8 cellular contexts compared by ENCODE assay signal in the genomic region with DNA sequence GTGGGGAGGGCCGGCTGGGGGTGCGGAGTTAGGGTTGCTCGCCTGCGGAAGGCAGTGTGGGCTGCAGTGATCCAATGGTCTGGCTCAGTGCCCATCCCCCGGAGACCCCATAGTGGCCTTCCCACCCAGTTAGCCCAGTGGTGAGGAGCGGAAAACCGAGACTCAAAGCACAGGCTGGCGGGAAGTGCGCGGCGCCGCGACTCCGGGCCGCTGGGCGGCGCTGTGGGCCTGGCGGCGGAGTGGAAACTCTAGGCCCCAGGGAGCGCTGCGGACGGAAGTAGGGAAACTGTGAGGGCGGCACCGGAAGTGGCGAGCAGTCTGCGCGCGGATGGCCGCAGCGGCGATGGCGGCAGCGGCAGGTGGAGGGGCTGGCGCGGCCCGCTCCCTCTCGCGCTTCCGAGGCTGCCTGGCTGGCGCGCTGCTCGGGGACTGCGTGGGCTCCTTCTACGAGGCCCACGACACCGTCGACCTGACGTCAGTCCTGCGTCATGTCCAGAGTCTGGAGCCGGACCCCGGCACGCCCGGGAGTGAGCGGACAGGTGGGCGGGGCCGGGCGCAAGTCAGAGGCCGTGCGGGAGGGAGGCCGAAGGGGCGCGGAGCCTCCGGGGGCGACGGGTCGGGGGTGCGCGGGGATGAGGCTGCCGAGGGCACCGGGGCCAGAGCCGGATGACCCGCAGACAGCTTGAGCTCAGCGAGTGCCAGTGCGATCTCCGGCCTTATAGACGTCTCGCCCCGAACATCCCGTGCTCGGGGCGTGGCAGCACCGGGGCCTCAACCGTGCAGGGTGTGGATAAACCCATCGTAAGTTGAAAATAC. TPM values are rescaled to one million over a fixed set of nuclear protein-coding genes. Genes with fewer than 3 reads are reported as not detected.
DNase-seq lines count a peak whose midpoint lies in the region; ATAC-seq and TF ChIP-seq lines count a peak whose summit lies in the region.

A gene with protein sequence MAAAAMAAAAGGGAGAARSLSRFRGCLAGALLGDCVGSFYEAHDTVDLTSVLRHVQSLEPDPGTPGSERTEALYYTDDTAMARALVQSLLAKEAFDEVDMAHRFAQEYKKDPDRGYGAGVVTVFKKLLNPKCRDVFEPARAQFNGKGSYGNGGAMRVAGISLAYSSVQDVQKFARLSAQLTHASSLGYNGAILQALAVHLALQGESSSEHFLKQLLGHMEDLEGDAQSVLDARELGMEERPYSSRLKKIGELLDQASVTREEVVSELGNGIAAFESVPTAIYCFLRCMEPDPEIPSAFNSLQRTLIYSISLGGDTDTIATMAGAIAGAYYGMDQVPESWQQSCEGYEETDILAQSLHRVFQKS (plus strand): TSS at position 316 of the 816 bp plus-strand sequence. CDS start 13 bp downstream, at position 329.

- peaks cover 23% of the 10 kb centered on the region for H3K4me1 Mint-ChIP-seq in CD4-positive, alpha-beta T cell (ENCODE audit: low read depth)

- TF ChIP-seq CTCF in CD4-positive, alpha-beta T cell (IDR thresholded peaks at IDR 0.05), result peak; percentile 96
- peak; percentile 97 for TF ChIP-seq CTCF in liver (IDR thresholded peaks at IDR 0.05; ENCODE audit: low read depth, low read length, missing input control)

- peaks cover 38% of the 10 kb centered on the region for H3K36me3 Mint-ChIP-seq in CD4-positive, alpha-beta T cell (ENCODE audit: low read depth)

- POLR2A ChIA-PET in CD4-positive, alpha-beta T cell (lab: Charles Lee), result interaction anchor here (1.2 to 1.6 kb wide), 3 partner anchors 71 to 158 kb away, joined by 4 to 9 read pairs (median 5); a partner anchor contains a TSS

- intact Hi-C loops in CD4-positive, alpha-beta T cell (cut with DNase I, micrococcal nuclease), result loop anchor here in 1 of 2 experiments (1.0 to 10.0 kb wide), 7 partner anchors 61 to 1774 kb away; a partner anchor contains a TSS

- peak within 1 kb of the TSS; percentile 79 to 95 (median 86) for H3K4me3 ChIP-seq in liver (ENCODE audit: low read depth in 1 of 3, low read length in 3 of 3)

- peak within 1 kb of the TSS; percentile 86 for H3K27ac Mint-ChIP-seq in CD4-positive, alpha-beta T cell

- no peaks in the 10 kb centered on the region for H3K9me3 Mint-ChIP-seq in CD4-positive, alpha-beta T cell

- no peaks in the 10 kb centered on the region for H3K9me3 ChIP-seq in CD4-positive, alpha-beta T cell (ENCODE audit: control insufficient read depth, low read length)
- no peaks in the 10 kb centered on the region for H3K9me3 ChIP-seq in liver (ENCODE audit: control insufficient read depth in 4 of 4, low read length in 3 of 4)

- CTCF ChIA-PET in CD4-positive, alpha-beta T cell (lab: Charles Lee), result interaction anchor here (0.6 kb wide), 2 partner anchors 11 to 61 kb away, joined by 3 read pairs; no protein-coding TSS in a partner anchor

- peak; percentile 88 for ATAC-seq in CD4-positive, alpha-beta T cell (ENCODE audit: poor library complexity)
- peak; percentile 83 for ATAC-seq in GM19395 (IDR thresholded peaks at IDR 0.05; ENCODE audit: unreplicated experiment)
- peak; percentile 48 for ATAC-seq in HG03558 (IDR thresholded peaks at IDR 0.05; ENCODE audit: extremely low read depth, unreplicated experiment)

- H3K9ac ChIP-seq in liver (ENCODE audit: low read depth in 1 of 2, low read length in 2 of 2), result peak within 1 kb of the TSS; percentile 45 to 67

- peaks cover 14% of the 10 kb centered on the region for H3K27me3 ChIP-seq in CD4-positive, alpha-beta T cell (ENCODE audit: control insufficient read depth, insufficient read depth, low read length)
- no peaks in the 10 kb centered on the region for H3K27me3 ChIP-seq in liver (ENCODE audit: control insufficient read depth in 4 of 4, insufficient read depth in 4 of 4, low read length in 3 of 4)

- peak within 1 kb of the TSS; percentile 93 for H3K4me3 Mint-ChIP-seq in CD4-positive, alpha-beta T cell

- H3K36me3 ChIP-seq in liver (ENCODE audit: control insufficient read depth in 4 of 4, insufficient read depth in 3 of 4, low read depth in 1 of 4, low read length in 3 of 4), result peaks cover 3 to 22% (median 20%) of the 10 kb centered on the region in 4 donors

- peak; percentile 83 to 91 (median 88) for DNase-seq in CD4-positive, alpha-beta T cell
- DNase-seq in NCI-H748 (lab: John Stamatoyannopoulos, UW; ENCODE audit: unreplicated experiment) (peak; percentile 86), dermis blood vessel endothelial cell (peak; percentile 95)
- DNase-seq in activated CD4-positive, alpha-beta T cell treated with anti-CD3 and anti-CD28 coated beads, Interleukin-2, amount 50 U/mL, for 4 hours, result peak; percentile 83 to 85
- DNase-seq in stimulated activated CD4-positive, alpha-beta T cell treated with anti-CD3 and anti-CD28 coated beads, Interleukin-4, amount 100 ng/mL, for 1 hour, result peak; percentile 90

- peaks cover 8 to 15% (median 11%) of the 10 kb centered on the region in 4 donors for H3K4me1 ChIP-seq in liver (ENCODE audit: control insufficient read depth in 4 of 4, insufficient read depth in 4 of 4, low read length in 3 of 4)

- peaks cover 21% of the 10 kb centered on the region for H3K27me3 Mint-ChIP-seq in CD4-positive, alpha-beta T cell

- TF ChIP-seq RAD21 in liver (IDR thresholded peaks at IDR 0.05), result peak in 1 of 2 donors; percentile 72

- H3K27ac ChIP-seq in CD4-positive, alpha-beta T cell (ENCODE audit: low read depth, low read length), result peak within 1 kb of the TSS; percentile 83
- peak within 1 kb of the TSS; percentile 79 to 87 for H3K27ac ChIP-seq in liver (ENCODE audit: low read depth in 1 of 2, low read length in 2 of 2)

- 1% methylated on average over 84 of the region's 84 CpGs for WGBS in liver

TF ChIP-seq in liver, 16 proteins besides CTCF, POLR2A, EP300 and RAD21:
- TF ChIP-seq, protein P1, sequence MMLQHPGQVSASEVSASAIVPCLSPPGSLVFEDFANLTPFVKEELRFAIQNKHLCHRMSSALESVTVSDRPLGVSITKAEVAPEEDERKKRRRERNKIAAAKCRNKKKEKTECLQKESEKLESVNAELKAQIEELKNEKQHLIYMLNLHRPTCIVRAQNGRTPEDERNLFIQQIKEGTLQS (IDR thresholded peaks at IDR 0.05), result no peak
- peak; percentile 44 for TF ChIP-seq FOXA1 (IDR thresholded peaks at IDR 0.05)
- TF ChIP-seq SP1 (IDR thresholded peaks at IDR 0.05), result peak; percentile 37
- no peak for TF ChIP-seq FOXA2 (IDR thresholded peaks at IDR 0.05)
- peak; percentile 83 to 95 for TF ChIP-seq GABPA (IDR thresholded peaks at IDR 0.05 in 1 of 2, conservative IDR thresholded peaks at IDR 0.05 in 1 of 2)
- peak; percentile 91 for TF ChIP-seq YY1 (IDR thresholded peaks at IDR 0.05)
- TF ChIP-seq, protein P2, sequence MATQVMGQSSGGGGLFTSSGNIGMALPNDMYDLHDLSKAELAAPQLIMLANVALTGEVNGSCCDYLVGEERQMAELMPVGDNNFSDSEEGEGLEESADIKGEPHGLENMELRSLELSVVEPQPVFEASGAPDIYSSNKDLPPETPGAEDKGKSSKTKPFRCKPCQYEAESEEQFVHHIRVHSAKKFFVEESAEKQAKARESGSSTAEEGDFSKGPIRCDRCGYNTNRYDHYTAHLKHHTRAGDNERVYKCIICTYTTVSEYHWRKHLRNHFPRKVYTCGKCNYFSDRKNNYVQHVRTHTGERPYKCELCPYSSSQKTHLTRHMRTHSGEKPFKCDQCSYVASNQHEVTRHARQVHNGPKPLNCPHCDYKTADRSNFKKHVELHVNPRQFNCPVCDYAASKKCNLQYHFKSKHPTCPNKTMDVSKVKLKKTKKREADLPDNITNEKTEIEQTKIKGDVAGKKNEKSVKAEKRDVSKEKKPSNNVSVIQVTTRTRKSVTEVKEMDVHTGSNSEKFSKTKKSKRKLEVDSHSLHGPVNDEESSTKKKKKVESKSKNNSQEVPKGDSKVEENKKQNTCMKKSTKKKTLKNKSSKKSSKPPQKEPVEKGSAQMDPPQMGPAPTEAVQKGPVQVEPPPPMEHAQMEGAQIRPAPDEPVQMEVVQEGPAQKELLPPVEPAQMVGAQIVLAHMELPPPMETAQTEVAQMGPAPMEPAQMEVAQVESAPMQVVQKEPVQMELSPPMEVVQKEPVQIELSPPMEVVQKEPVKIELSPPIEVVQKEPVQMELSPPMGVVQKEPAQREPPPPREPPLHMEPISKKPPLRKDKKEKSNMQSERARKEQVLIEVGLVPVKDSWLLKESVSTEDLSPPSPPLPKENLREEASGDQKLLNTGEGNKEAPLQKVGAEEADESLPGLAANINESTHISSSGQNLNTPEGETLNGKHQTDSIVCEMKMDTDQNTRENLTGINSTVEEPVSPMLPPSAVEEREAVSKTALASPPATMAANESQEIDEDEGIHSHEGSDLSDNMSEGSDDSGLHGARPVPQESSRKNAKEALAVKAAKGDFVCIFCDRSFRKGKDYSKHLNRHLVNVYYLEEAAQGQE (IDR thresholded peaks at IDR 0.05), result peak; percentile 27

RNA-seq across cellular contexts. Expression of the gene that starts here (rescaled TPM):
- 10 to 100 TPM; 22.6 to 24.6 TPM for total RNA-seq in CD4-positive, alpha-beta T cell
- total RNA-seq in dermis blood vessel endothelial cell (43.1 and 52.9 TPM in 2 replicates), liver (10 to 100 TPM; 10.4 to 11.7 TPM)
- 10 to 100 TPM in 1 of 2 donors, 1 to 10 TPM in 1; 9.4 to 13.1 TPM for polyA plus RNA-seq in liver

Comparison
In these comparisons a context has a peak if more than half of its experiments do, and no peak if none do; other contexts are left out.
1. Peak in every context shown above with its lines: DNase-seq, ATAC-seq, H3K4me3 ChIP-seq and H3K27ac ChIP-seq.